ENCODE assay signal across 19 cellular contexts in the genomic region with DNA sequence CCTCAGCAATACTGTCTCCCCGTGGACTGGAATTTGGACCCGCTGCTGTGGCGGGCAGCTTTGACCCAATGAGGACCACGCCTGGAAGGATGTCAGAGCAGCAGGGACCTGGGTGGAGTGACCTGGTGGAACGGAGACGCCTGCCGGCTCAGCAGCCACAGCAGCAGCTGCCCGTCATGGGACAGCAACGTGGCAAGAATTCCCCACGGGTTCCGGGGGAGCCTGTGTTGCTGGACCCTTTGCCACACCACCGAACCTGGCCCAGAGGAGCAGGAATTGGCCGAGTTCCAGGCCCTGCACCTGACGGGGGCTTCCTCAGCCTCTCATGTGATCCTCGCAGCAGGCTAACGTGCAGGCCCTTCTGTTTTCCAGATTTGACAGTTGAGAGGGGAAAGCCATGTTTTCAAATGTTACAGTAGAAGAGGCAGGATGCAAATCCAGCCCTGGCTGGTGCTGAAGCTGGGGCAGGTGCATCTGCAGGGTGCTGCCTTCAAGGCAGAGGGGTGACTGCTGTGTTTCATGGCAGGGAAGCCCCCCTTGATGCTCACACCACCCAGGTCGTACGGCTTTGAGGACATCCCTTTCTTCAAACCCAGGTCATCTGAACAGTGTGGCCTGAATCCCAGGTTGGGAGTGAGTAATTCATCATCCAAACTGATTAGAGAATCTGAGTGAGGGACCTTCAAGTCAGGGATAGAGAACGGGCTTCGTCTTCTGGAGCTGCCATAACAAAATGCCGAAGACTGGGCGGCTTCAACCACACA.
"Had no signal": no experiment of that assay in that cellular context is flagged by ENCODE, and none has a peak within 500 bp of the region (broad histone marks: within the 10 kb centered on the region; RNA-seq: fewer than 3 reads in every experiment).

No MANE protein-coding gene starts in this region.

- H3K27ac ChIP-seq: brain microvascular endothelial cell, hepatocyte, left ventricle myocardium inferior, spleen, testis had no signal

- DNase-seq: activated CD4-positive, alpha-beta memory T cell treated with anti-CD3 and anti-CD28 coated beads, Interleukin-2, amount 10 ng/mL, durations not matched to agents 7 days and 5 days; activated CD4-positive, alpha-beta T cell treated with anti-CD3 and anti-CD28 coated beads for 48 hours; activated gamma-delta T cell treated with Interleukin-2 at 50 U/mL for 16 hours; aorta; brain microvascular endothelial cell; caudate nucleus; effector memory CD4-positive, alpha-beta T cell; glutamatergic neuron; left ventricle myocardium inferior; mammary epithelial cell; midbrain; nucleus accumbens; spleen; stimulated activated CD4-positive, alpha-beta T cell treated with anti-CD3 and anti-CD28 coated beads, Interleukin-4, amount 100 ng/mL, for 1 hour; stimulated activated naive CD4-positive, alpha-beta T cell; testis had no signal

- ATAC-seq: activated naive CD4-positive, alpha-beta T cell treated with anti-CD3 and anti-CD28 coated beads, Interleukin-2, amount 50 U/mL, for 72 hours; esophagus mucosa had no signal

- H3K9me3 ChIP-seq: left ventricle myocardium inferior, spleen, testis had no signal

- H3K4me3 ChIP-seq: hepatocyte, left ventricle myocardium inferior, spleen, testis had no signal

- H3K4me1 ChIP-seq: testis had no signal

- H3K36me3 ChIP-seq: brain microvascular endothelial cell, left ventricle myocardium inferior, spleen had no signal

- H3K4me2 ChIP-seq: hepatocyte had no signal

- H3K27me3 ChIP-seq: brain microvascular endothelial cell, hepatocyte, testis had no signal

- H2AFZ ChIP-seq: hepatocyte had no signal
